In the genomic region with DNA sequence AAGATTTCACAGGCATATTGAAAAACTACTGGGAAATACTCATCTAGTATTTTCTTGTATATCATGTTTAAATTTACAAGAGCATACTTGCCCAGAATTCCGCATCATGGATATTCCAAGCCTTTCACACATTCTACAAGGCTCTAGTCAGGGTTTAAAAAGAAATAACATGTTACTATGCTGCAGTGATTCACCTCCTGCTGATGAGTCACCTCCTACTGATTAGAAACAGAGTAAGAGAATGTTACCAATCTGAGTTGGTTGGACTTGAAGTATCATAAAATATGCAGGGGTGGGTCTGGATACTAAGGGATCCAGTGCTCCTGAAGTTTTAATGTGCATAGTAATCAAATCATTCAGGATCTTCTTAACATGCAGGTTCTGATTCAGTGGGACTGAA, we compare ENCODE assay signal across 1 cellular context.
TF ChIP-seq lines count a peak whose summit lies in the region.

No MANE protein-coding gene starts in this region.

TF ChIP-seq in HCT116, 20 proteins besides CTCF, POLR2A, EP300 and RAD21 (continued from another document):
- TF ChIP-seq, protein P1, sequence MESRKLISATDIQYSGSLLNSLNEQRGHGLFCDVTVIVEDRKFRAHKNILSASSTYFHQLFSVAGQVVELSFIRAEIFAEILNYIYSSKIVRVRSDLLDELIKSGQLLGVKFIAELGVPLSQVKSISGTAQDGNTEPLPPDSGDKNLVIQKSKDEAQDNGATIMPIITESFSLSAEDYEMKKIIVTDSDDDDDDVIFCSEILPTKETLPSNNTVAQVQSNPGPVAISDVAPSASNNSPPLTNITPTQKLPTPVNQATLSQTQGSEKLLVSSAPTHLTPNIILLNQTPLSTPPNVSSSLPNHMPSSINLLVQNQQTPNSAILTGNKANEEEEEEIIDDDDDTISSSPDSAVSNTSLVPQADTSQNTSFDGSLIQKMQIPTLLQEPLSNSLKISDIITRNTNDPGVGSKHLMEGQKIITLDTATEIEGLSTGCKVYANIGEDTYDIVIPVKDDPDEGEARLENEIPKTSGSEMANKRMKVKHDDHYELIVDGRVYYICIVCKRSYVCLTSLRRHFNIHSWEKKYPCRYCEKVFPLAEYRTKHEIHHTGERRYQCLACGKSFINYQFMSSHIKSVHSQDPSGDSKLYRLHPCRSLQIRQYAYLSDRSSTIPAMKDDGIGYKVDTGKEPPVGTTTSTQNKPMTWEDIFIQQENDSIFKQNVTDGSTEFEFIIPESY (IDR thresholded peaks at IDR 0.05; ENCODE audit: extremely low read depth, insufficient replicate concordance, low read length), result no peak
- TF ChIP-seq, protein P2, sequence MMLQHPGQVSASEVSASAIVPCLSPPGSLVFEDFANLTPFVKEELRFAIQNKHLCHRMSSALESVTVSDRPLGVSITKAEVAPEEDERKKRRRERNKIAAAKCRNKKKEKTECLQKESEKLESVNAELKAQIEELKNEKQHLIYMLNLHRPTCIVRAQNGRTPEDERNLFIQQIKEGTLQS (IDR thresholded peaks at IDR 0.05), result no peak
- TF ChIP-seq CBX3 (IDR thresholded peaks at IDR 0.05; ENCODE audit: low read depth) (0 out of 2 replicates have a peak, but pooled peaks have one; percentile 11), TCF7L2 (IDR thresholded peaks at IDR 0.05; ENCODE audit: borderline replicate concordance, extremely low read depth, insufficient read depth, insufficient read length) (no peak)
